In the genomic region with DNA sequence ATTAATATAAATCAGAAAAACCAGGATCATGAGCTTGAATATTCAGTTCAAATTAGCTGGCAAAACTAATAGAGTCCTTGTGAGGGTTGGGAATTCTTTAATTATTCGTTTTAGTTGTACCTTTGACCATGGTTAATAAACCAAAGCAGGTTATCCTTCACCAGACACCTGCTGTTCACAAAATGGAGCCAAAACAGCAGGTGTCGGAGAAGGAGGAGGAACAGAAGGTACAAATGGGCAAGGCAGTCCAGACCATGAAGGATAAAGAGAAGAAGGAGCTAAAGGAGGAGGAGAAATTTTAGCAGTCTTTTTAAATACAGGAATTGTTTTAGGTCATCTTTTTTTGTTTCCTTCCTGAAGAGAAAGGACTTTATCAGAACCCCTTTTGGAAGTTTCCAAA, we compare ENCODE assay signal across 19 cellular contexts.
"Had no signal": no experiment of that assay in that cellular context is flagged by ENCODE, and none has a peak within 500 bp of the region (broad histone marks: within the 10 kb centered on the region; RNA-seq: fewer than 3 reads in every experiment).

No MANE protein-coding gene starts in this region.

- H3K9me3 Mint-ChIP-seq: activated B cell treated with CpG ODN at 0.5 μM for 24 hours; activated CD4-positive, alpha-beta memory T cell treated with anti-CD3 and anti-CD28 coated beads for 36 hours; activated naive CD8-positive, alpha-beta T cell treated with anti-CD3 and anti-CD28 coated beads, Interleukin-2, amount 10 ng/mL, durations not matched to agents 7 days and 5 days; central memory CD8-positive, alpha-beta T cell had no signal

- H3K36me3 Mint-ChIP-seq: activated CD4-positive, alpha-beta memory T cell treated with anti-CD3 and anti-CD28 coated beads for 36 hours; activated naive CD8-positive, alpha-beta T cell treated with anti-CD3 and anti-CD28 coated beads, Interleukin-2, amount 10 ng/mL, durations not matched to agents 7 days and 5 days had no signal

- H3K27ac Mint-ChIP-seq: activated B cell treated with CpG ODN at 0.5 μM for 24 hours; activated CD4-positive, alpha-beta memory T cell treated with anti-CD3 and anti-CD28 coated beads for 36 hours; activated naive CD8-positive, alpha-beta T cell treated with anti-CD3 and anti-CD28 coated beads, Interleukin-2, amount 10 ng/mL, durations not matched to agents 7 days and 5 days had no signal

- H3K9me3 ChIP-seq: ascending aorta had no signal

- H3K27me3 ChIP-seq: ascending aorta, cardiac muscle cell had no signal

- DNase-seq: activated B cell treated with CpG ODN at 0.5 μM for 24 hours; activated CD4-positive, alpha-beta T cell treated with anti-CD3 and anti-CD28 coated beads for 4 hours; activated CD4-positive, alpha-beta T cell treated with anti-CD3 and anti-CD28 coated beads, Interleukin-2, amount 50 U/mL, for 1 hour; activated CD4-positive, CD25-positive, alpha-beta regulatory T cell treated with anti-CD3 and anti-CD28 coated beads, Interleukin-2, amount 50 U/mL, for 72 hours; activated CD8-positive, alpha-beta memory T cell treated with anti-CD3 and anti-CD28 coated beads, Interleukin-2, amount 50 U/mL, for 4 hours; activated effector memory CD4-positive, alpha-beta T cell treated with Interleukin-2 at 50 U/mL for 16 hours; activated naive CD8-positive, alpha-beta T cell treated with anti-CD3 and anti-CD28 coated beads, Interleukin-2, amount 10 ng/mL, durations not matched to agents 7 days and 5 days; activated T-cell treated with anti-CD3 and anti-CD28 coated beads for 4 hours; NCI-H1105; NCI-H1417 treated with DMSO at 0.1 percent for 48 hours; NCI-H1694 treated with DMSO at 0.1 percent for 48 hours; NCI-H2029; NCI-H510A treated with DMSO at 0.1 percent for 48 hours; NK-92 treated with Interleukin-12 subunit alpha and Interleukin-12 subunit beta, amount 100 ng/mL, for 24 hours; T-helper 9 cell had no signal

- H3K4me1 Mint-ChIP-seq: activated B cell treated with CpG ODN at 0.5 μM for 24 hours had no signal

- H3K4me3 Mint-ChIP-seq: activated B cell treated with CpG ODN at 0.5 μM for 24 hours; activated CD4-positive, alpha-beta memory T cell treated with anti-CD3 and anti-CD28 coated beads for 36 hours; activated naive CD8-positive, alpha-beta T cell treated with anti-CD3 and anti-CD28 coated beads, Interleukin-2, amount 10 ng/mL, durations not matched to agents 7 days and 5 days; central memory CD8-positive, alpha-beta T cell had no signal

- H3K36me3 ChIP-seq: ascending aorta, cardiac muscle cell had no signal

- H3K4me3 ChIP-seq: cardiac muscle cell had no signal
